ENCODE assay signal across 8 cellular contexts in the genomic region with DNA sequence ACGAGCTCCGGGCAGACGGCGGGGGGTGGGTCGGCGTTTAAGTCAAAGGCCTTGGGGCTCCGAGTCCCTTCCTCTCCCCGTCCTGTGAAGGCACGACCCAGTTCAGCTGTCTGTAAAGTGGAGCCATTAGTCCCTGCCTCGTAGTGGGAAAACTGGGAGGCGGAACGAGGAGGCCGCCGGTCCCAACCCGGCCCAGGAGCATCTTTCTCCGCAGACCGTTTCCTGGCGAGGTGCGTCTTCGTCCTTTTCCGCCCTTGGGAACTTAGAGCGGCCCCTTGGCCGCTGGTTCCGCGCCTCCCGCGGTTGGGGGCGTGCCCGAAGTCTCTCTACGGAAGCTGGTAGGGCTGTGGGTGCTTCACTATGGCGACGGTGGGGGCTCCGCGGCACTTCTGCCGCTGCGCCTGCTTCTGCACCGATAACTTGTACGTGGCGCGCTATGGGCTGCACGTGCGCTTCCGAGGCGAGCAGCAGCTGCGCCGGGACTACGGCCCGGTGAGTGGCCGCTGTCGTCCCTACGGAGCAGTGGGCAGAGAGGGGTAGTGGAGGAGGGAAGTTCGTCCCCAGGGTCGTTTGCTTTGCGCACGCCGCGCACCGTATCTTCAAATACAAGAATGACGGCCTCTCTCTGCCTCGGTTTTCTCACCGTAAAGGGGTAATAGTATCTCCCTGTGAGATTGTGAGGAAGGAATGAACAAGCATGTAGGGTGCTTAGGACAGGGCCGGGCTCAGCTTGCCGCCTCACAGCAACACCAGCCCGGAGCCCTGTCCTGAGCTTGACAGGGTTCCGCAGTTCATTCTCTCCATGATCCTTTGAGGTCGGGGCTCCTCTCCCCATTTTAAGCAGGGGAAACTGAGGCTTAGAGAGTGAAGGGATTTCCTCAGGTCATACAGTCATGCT. TPM values are rescaled to one million over a fixed set of nuclear protein-coding genes. Genes with fewer than 3 reads are reported as not detected.
DNase-seq lines count a peak whose midpoint lies in the region; ATAC-seq and TF ChIP-seq lines count a peak whose summit lies in the region.

A gene (plus strand): TSS at position 353 of the 898 bp plus-strand sequence. CDS start 8 bp downstream, at position 361.

- peak within 1 kb of the TSS; percentile 80 to 96 (median 86) for H3K4me3 ChIP-seq in adrenal gland

- TF ChIP-seq CTCF in GM13977 (IDR thresholded peaks at IDR 0.05; ENCODE audit: extremely low read depth, insufficient read depth, missing control alignments), result no peak
- TF ChIP-seq CTCF in adrenal gland (IDR thresholded peaks at IDR 0.05), result peak in 1 of 6 experiments; percentile 13
- no peak for TF ChIP-seq CTCF in progenitor cell of endocrine pancreas (IDR thresholded peaks at IDR 0.05; ENCODE audit: unreplicated experiment)

- H3K36me3 Mint-ChIP-seq in progenitor cell of endocrine pancreas (ENCODE audit: insufficient read depth), result no peaks in the 10 kb centered on the region

- peak within 1 kb of the TSS; percentile 97 for H3K4me3 Mint-ChIP-seq in progenitor cell of endocrine pancreas (ENCODE audit: low read depth)

- DNase-seq in GM13977 (ENCODE audit: low spot score) (peak; percentile 93), NCI-H146 (lab: John Stamatoyannopoulos, UW) (peak; percentile 93), T-helper 1 cell (peak; percentile 83 to 95 (median 90)), adrenal gland (peak; percentile 92 to 96 (median 93)), left cardiac atrium (peak; percentile 94), progenitor cell of endocrine pancreas (ENCODE audit: low spot score, unreplicated experiment) (peak; percentile 76), ureter (ENCODE audit: low spot score) (peak; percentile 93)

- H3K27me3 Mint-ChIP-seq in progenitor cell of endocrine pancreas, result no peaks in the 10 kb centered on the region

- 0 to 1% (median 0%) methylated on average over 35 to 66 of the region's 66 CpGs for WGBS in adrenal gland, 4 donors

- in situ Hi-C loops in GM13977 (cut with MboI; ENCODE audit: low pct_unique_long_range_greater_than_20kb, low sequenced_read_pairs, unreplicated experiment), result loop anchor here (25.0 kb wide), 1 partner anchor 338 kb away; no protein-coding TSS in a partner anchor

- H3K9me3 ChIP-seq in adrenal gland (replicated peaks in 1 of 3), result no peaks in the 10 kb centered on the region

- H3K4me1 Mint-ChIP-seq in progenitor cell of endocrine pancreas (ENCODE audit: low read depth), result peaks cover 15% of the 10 kb centered on the region

- H3K27me3 ChIP-seq in adrenal gland, result no peaks in the 10 kb centered on the region

- peak within 1 kb of the TSS; percentile 99 for H3K27ac Mint-ChIP-seq in progenitor cell of endocrine pancreas

- TF ChIP-seq POLR2A in adrenal gland (IDR thresholded peaks at IDR 0.05), result peak; percentile 25 to 44

- ATAC-seq in HG02870 (IDR thresholded peaks at IDR 0.05; ENCODE audit: unreplicated experiment) (peak; percentile 66), left cardiac atrium (peak; percentile 94 to 95)

- intact Hi-C loops in adrenal gland (cut with DNase I), result no loop called here
- intact Hi-C loops in left cardiac atrium (cut with DNase I), result loop anchor here in 1 of 2 donors (5.0 kb wide), 1 partner anchor 257 kb away; a partner anchor contains a TSS

- H3K9me3 Mint-ChIP-seq in progenitor cell of endocrine pancreas (ENCODE audit: low read depth), result no peaks in the 10 kb centered on the region

- peaks cover 0 to 4% of the 10 kb centered on the region in 2 donors for H3K36me3 ChIP-seq in adrenal gland (replicated peaks in 1 of 2)

- peaks cover 24 to 40% of the 10 kb centered on the region in 2 donors for H3K4me1 ChIP-seq in adrenal gland (replicated peaks in 1 of 2)

- peak within 1 kb of the TSS; percentile 93 to 98 (median 97) for H3K27ac ChIP-seq in adrenal gland

RNA-seq across cellular contexts. Expression of the gene that starts here (rescaled TPM):
- total RNA-seq in adrenal gland, result 10 to 100 TPM; 14.8 to 44.8 (median 21.8) TPM
- polyA plus RNA-seq in adrenal gland, result 10 to 100 TPM in 2 of 3 donors, 1 to 10 TPM in 1; 6.2 to 21.7 (median 16.7) TPM
- 10 to 100 TPM; 10.5 to 14.1 TPM for total RNA-seq in left cardiac atrium
- total RNA-seq in progenitor cell of endocrine pancreas, result 16.1 and 16.8 TPM in 2 replicates
- 24.5 TPM for total RNA-seq in ureter

Comparison
In these comparisons a context has a peak if more than half of its experiments do, and no peak if none do; other contexts are left out.
1. Peak in every context shown above with its lines: DNase-seq, ATAC-seq, H3K4me3 ChIP-seq and H3K27ac ChIP-seq.